1 cellular context compared by ENCODE assay signal in genomic region chr6:4516206-4516605, GRCh38.
TF ChIP-seq lines count a peak whose summit lies in the region.

No MANE protein-coding gene starts in this region.

TF ChIP-seq in H1, 55 proteins besides CTCF, POLR2A, EP300 and RAD21 (continued from another document):
- TF ChIP-seq NANOG (IDR thresholded peaks at IDR 0.05; ENCODE audit: insufficient read depth, low read depth, low read length, poor library complexity, severe bottlenecking) (no peak), USF2 (IDR thresholded peaks at IDR 0.05; ENCODE audit: low read length) (no peak), ATF3 (IDR thresholded peaks at IDR 0.05; ENCODE audit: insufficient read depth, low read depth, low read length) (no peak), TCF12 (IDR thresholded peaks at IDR 0.05; ENCODE audit: low read depth, low read length) (no peak), SP1 (IDR thresholded peaks at IDR 0.05; ENCODE audit: low read depth, low read length) (no peak)
